ENCODE assay signal across 36 cellular contexts in the genomic region with DNA sequence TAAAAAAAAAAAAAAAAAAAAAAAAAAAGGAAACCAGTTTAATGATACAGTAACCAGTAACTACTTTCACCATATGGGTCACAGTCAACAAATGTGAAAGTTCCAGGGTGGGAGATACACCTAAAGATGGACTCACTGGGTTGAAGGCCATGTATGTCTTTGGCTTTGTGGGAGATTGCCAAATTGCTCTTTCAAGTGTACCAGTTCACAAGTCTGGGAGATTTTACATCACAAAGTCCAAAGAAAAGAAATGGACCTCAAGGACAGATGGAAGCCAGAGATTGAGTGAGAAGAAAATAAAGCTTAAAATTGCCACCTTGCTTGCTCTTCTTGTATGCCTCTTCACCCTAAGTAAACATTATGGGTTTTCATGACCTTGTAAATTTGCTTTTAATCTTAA.
"Had no signal": no experiment of that assay in that cellular context is flagged by ENCODE, and none has a peak within 500 bp of the region (broad histone marks: within the 10 kb centered on the region; RNA-seq: fewer than 3 reads in every experiment).

No MANE protein-coding gene starts in this region.

- DNase-seq: activated B cell treated with CpG ODN at 0.5 μM for 24 hours; activated CD4-positive, alpha-beta memory T cell treated with anti-CD3 and anti-CD28 coated beads for 36 hours; activated CD4-positive, alpha-beta T cell treated with anti-CD3 and anti-CD28 coated beads for 4 hours; activated CD4-positive, alpha-beta T cell treated with anti-CD3 and anti-CD28 coated beads, Interleukin-2, amount 10 ng/mL, durations not matched to agents 24 days and 14 days; activated CD4-positive, alpha-beta T cell treated with anti-CD3 and anti-CD28 coated beads, Interleukin-2, amount 50 U/mL, for 1 hour; activated CD4-positive, alpha-beta T cell treated with anti-CD3 and anti-CD28 coated beads, Interleukin-2, amount 50 U/mL, for 4 hours; activated CD4-positive, CD25-positive, alpha-beta regulatory T cell treated with anti-CD3 and anti-CD28 coated beads, Interleukin-2, amount 50 U/mL, for 72 hours; activated CD8-positive, alpha-beta memory T cell treated with anti-CD3 and anti-CD28 coated beads, Interleukin-2, amount 50 U/mL, for 4 hours; activated CD8-positive, alpha-beta T cell treated with anti-CD3 and anti-CD28 coated beads for 36 hours; activated effector memory CD4-positive, alpha-beta T cell treated with anti-CD3 and anti-CD28 coated beads, Interleukin-2, amount 50 U/mL, for 16 hours; activated gamma-delta T cell treated with Interleukin-2 at 50 U/mL for 16 hours; activated naive CD4-positive, alpha-beta T cell; activated naive CD4-positive, alpha-beta T cell treated with anti-CD3 and anti-CD28 coated beads for 36 hours; activated naive CD4-positive, alpha-beta T cell treated with anti-CD3 and anti-CD28 coated beads, Interleukin-2, amount 50 U/mL, for 16 hours; activated naive CD8-positive, alpha-beta T cell treated with anti-CD3 and anti-CD28 coated beads for 36 hours; activated T-cell treated with anti-CD3 and anti-CD28 coated beads for 4 hours; activated T-cell treated with anti-CD3 and anti-CD28 coated beads, Interleukin-2, amount 50 U/mL, for 1 hour; activated T-cell treated with anti-CD3 and anti-CD28 coated beads, Interleukin-2, amount 50 U/mL, for 4 hours; activated T-cell treated with anti-CD3 and anti-CD28 coated beads, Interleukin-2, amount 50 U/mL, for 72 hours; adrenal gland; amniotic stem cell; aorta; caudate nucleus; cerebellar nuclear complex; T-cell; T-helper 17 cell; T1000 had no signal

- H3K4me3 Mint-ChIP-seq: activated B cell treated with CpG ODN at 0.5 μM for 24 hours; activated CD4-positive, alpha-beta memory T cell treated with anti-CD3 and anti-CD28 coated beads for 36 hours; activated CD4-positive, alpha-beta T cell treated with anti-CD3 and anti-CD28 coated beads, Interleukin-2, amount 10 ng/mL, durations not matched to agents 24 days and 14 days; activated CD8-positive, alpha-beta T cell treated with anti-CD3 and anti-CD28 coated beads for 36 hours; activated naive CD4-positive, alpha-beta T cell treated with anti-CD3 and anti-CD28 coated beads for 36 hours; activated naive CD8-positive, alpha-beta T cell treated with anti-CD3 and anti-CD28 coated beads for 36 hours; activated T-cell treated with anti-CD3 and anti-CD28 coated beads, Interleukin-2, amount 50 U/mL, for 4 hours; activated T-cell treated with anti-CD3 and anti-CD28 coated beads, Interleukin-2, amount 50 U/mL, for 72 hours; activated T-helper 1 cell treated with anti-CD3 and anti-CD28 coated beads, Interleukin-12 subunit alpha, Interleukin-12 subunit beta, Interleukin-2, Interleukin-4 antibody, amounts not matched to agents 30 ng/mL and 10 ng/mL and 1 ng/mL, durations not matched to agents 14 hours and 24 hours and 36 hours; activated T-helper 17 cell treated with anti-CD3 and anti-CD28 coated beads, Interleukin-2, amount 50 U/mL, for 72 hours; brain; central memory CD8-positive, alpha-beta T cell; T-cell; T-helper 17 cell had no signal

- FAIRE-seq: bronchial epithelial cell, TTC549 had no signal

- ATAC-seq: activated CD8-positive, alpha-beta T cell treated with anti-CD3 and anti-CD28 coated beads for 36 hours; activated naive CD4-positive, alpha-beta T cell treated with anti-CD3 and anti-CD28 coated beads, Interleukin-2, amount 50 U/mL, for 72 hours; activated T-cell treated with anti-CD3 and anti-CD28 coated beads, Interleukin-2, amount 50 U/mL, for 4 hours; activated T-cell treated with anti-CD3 and anti-CD28 coated beads, Interleukin-2, amount 50 U/mL, for 72 hours; activated T-helper 17 cell treated with anti-CD3 and anti-CD28 coated beads, Interleukin-2, amount 50 U/mL, for 72 hours; T-cell; T-helper 17 cell had no signal

- H3K9me3 Mint-ChIP-seq: activated B cell treated with CpG ODN at 0.5 μM for 24 hours; activated CD4-positive, alpha-beta memory T cell treated with anti-CD3 and anti-CD28 coated beads for 36 hours; activated CD4-positive, alpha-beta T cell treated with anti-CD3 and anti-CD28 coated beads, Interleukin-2, amount 10 ng/mL, durations not matched to agents 24 days and 14 days; activated CD8-positive, alpha-beta T cell treated with anti-CD3 and anti-CD28 coated beads for 36 hours; activated naive CD4-positive, alpha-beta T cell treated with anti-CD3 and anti-CD28 coated beads for 36 hours; activated naive CD4-positive, alpha-beta T cell treated with anti-CD3 and anti-CD28 coated beads, Interleukin-2, amount 50 U/mL, for 72 hours; activated naive CD8-positive, alpha-beta T cell treated with anti-CD3 and anti-CD28 coated beads for 36 hours; activated T-cell treated with anti-CD3 and anti-CD28 coated beads, Interleukin-2, amount 50 U/mL, for 4 hours; activated T-cell treated with anti-CD3 and anti-CD28 coated beads, Interleukin-2, amount 50 U/mL, for 72 hours; activated T-helper 1 cell treated with anti-CD3 and anti-CD28 coated beads, Interleukin-12 subunit alpha, Interleukin-12 subunit beta, Interleukin-2, Interleukin-4 antibody, amounts not matched to agents 30 ng/mL and 10 ng/mL and 1 ng/mL, durations not matched to agents 14 hours and 24 hours and 36 hours; activated T-helper 17 cell treated with anti-CD3 and anti-CD28 coated beads, Interleukin-2, amount 50 U/mL, for 72 hours; central memory CD8-positive, alpha-beta T cell; T-cell had no signal

- H3K4me1 Mint-ChIP-seq: activated B cell treated with CpG ODN at 0.5 μM for 24 hours; activated CD4-positive, alpha-beta T cell treated with anti-CD3 and anti-CD28 coated beads, Interleukin-2, amount 10 ng/mL, durations not matched to agents 24 days and 14 days; activated T-helper 17 cell treated with anti-CD3 and anti-CD28 coated beads, Interleukin-2, amount 50 U/mL, for 72 hours; central memory CD8-positive, alpha-beta T cell; T-cell; T-helper 17 cell had no signal

- H3K27ac Mint-ChIP-seq: activated B cell treated with CpG ODN at 0.5 μM for 24 hours; activated CD4-positive, alpha-beta memory T cell treated with anti-CD3 and anti-CD28 coated beads for 36 hours; activated CD4-positive, alpha-beta T cell treated with anti-CD3 and anti-CD28 coated beads, Interleukin-2, amount 10 ng/mL, durations not matched to agents 24 days and 14 days; activated CD8-positive, alpha-beta T cell treated with anti-CD3 and anti-CD28 coated beads for 36 hours; activated naive CD4-positive, alpha-beta T cell treated with anti-CD3 and anti-CD28 coated beads for 36 hours; activated naive CD4-positive, alpha-beta T cell treated with anti-CD3 and anti-CD28 coated beads, Interleukin-2, amount 50 U/mL, for 72 hours; activated naive CD8-positive, alpha-beta T cell treated with anti-CD3 and anti-CD28 coated beads for 36 hours; activated T-cell treated with anti-CD3 and anti-CD28 coated beads, Interleukin-2, amount 50 U/mL, for 72 hours; activated T-helper 1 cell treated with anti-CD3 and anti-CD28 coated beads, Interleukin-12 subunit alpha, Interleukin-12 subunit beta, Interleukin-2, Interleukin-4 antibody, amounts not matched to agents 30 ng/mL and 10 ng/mL and 1 ng/mL, durations not matched to agents 14 hours and 24 hours and 36 hours; activated T-helper 17 cell treated with anti-CD3 and anti-CD28 coated beads, Interleukin-2, amount 50 U/mL, for 72 hours; T-cell; T-helper 17 cell had no signal

- H3K9me3 ChIP-seq: adrenal gland had no signal

- H3K36me3 Mint-ChIP-seq: activated CD4-positive, alpha-beta memory T cell treated with anti-CD3 and anti-CD28 coated beads for 36 hours; activated naive CD4-positive, alpha-beta T cell treated with anti-CD3 and anti-CD28 coated beads, Interleukin-2, amount 50 U/mL, for 72 hours; activated naive CD8-positive, alpha-beta T cell treated with anti-CD3 and anti-CD28 coated beads for 36 hours; brain; T-cell had no signal

- H3K4me1 ChIP-seq: adrenal gland had no signal

- H3K27ac ChIP-seq: adrenal gland, cardiac muscle cell, VCaP had no signal

- H3K27me3 ChIP-seq: cardiac muscle cell had no signal

- H3K36me3 ChIP-seq: adrenal gland, cardiac muscle cell had no signal

- H3K27me3 Mint-ChIP-seq: activated B cell treated with CpG ODN at 0.5 μM for 24 hours; activated CD4-positive, alpha-beta memory T cell treated with anti-CD3 and anti-CD28 coated beads for 36 hours; activated CD4-positive, alpha-beta T cell treated with anti-CD3 and anti-CD28 coated beads, Interleukin-2, amount 10 ng/mL, durations not matched to agents 24 days and 14 days; activated CD8-positive, alpha-beta T cell treated with anti-CD3 and anti-CD28 coated beads for 36 hours; activated naive CD8-positive, alpha-beta T cell treated with anti-CD3 and anti-CD28 coated beads for 36 hours; activated T-helper 17 cell treated with anti-CD3 and anti-CD28 coated beads, Interleukin-2, amount 50 U/mL, for 72 hours; brain; central memory CD8-positive, alpha-beta T cell; T-helper 17 cell had no signal

- H3K4me3 ChIP-seq: adrenal gland, cardiac muscle cell had no signal
